ENCODE assay signal across 1 cellular context in genomic region chr11:67267188-67268035, GRCh38.
TF ChIP-seq lines count a peak whose summit lies in the region.

No MANE protein-coding gene starts in this region.

TF ChIP-seq in HepG2, 621 proteins besides CTCF, POLR2A, EP300 and RAD21 (continued from another document and continues in another):
- TF ChIP-seq ZNF276 (CRISPR knock-in tag; IDR thresholded peaks at IDR 0.05; ENCODE audit: low read depth), result no peak
- no peak for TF ChIP-seq NFATC3 (CRISPR knock-in tag; IDR thresholded peaks at IDR 0.05)
- 0 out of 2 replicates have a peak, but pooled peaks have one; percentile 27 for TF ChIP-seq ZNF879 (CRISPR knock-in tag; IDR thresholded peaks at IDR 0.05)
- no peak for TF ChIP-seq HNRNPL (IDR thresholded peaks at IDR 0.05; ENCODE audit: low read depth, low read length)
- TF ChIP-seq HNF4A (CRISPR knock-in tag; IDR thresholded peaks at IDR 0.05), result peak; percentile 79
- TF ChIP-seq ZNF678 (CRISPR knock-in tag; IDR thresholded peaks at IDR 0.05), result no peak
- TF ChIP-seq TBX2 (CRISPR knock-in tag; IDR thresholded peaks at IDR 0.05; ENCODE audit: borderline replicate concordance), result peak; percentile 74
- no peak for TF ChIP-seq BCL6 (CRISPR knock-in tag; IDR thresholded peaks at IDR 0.05)
- peak; percentile 17; the same call in 1 of the 2 replicates for TF ChIP-seq HNF4G (IDR thresholded peaks at IDR 0.05; ENCODE audit: borderline replicate concordance, low read depth, low read length)
- TF ChIP-seq HNF4G (CRISPR knock-in tag; IDR thresholded peaks at IDR 0.05; ENCODE audit: borderline replicate concordance, low read depth), result peak; percentile 23; the same call in 1 of the 2 replicates
- no peak for TF ChIP-seq ZNF619 (CRISPR knock-in tag; IDR thresholded peaks at IDR 0.05)
- TF ChIP-seq ZNF883 (CRISPR knock-in tag; IDR thresholded peaks at IDR 0.05; ENCODE audit: not compliant biosample characterization), result peak; percentile 64
- TF ChIP-seq JUND (CRISPR knock-in tag; IDR thresholded peaks at IDR 0.05), result 0 out of 2 replicates have a peak, but pooled peaks have one; percentile 43
- no peak for TF ChIP-seq SMARCE1 (IDR thresholded peaks at IDR 0.05; ENCODE audit: borderline replicate concordance)
- peak; percentile 38; the same call in 1 of the 2 replicates for TF ChIP-seq HBP1 (CRISPR knock-in tag; IDR thresholded peaks at IDR 0.05; ENCODE audit: low read depth)
- TF ChIP-seq MYPOP (CRISPR knock-in tag; IDR thresholded peaks at IDR 0.05), result no peak
- no peak for TF ChIP-seq ZNF720 (CRISPR knock-in tag; IDR thresholded peaks at IDR 0.05)
- TF ChIP-seq TOPORS (CRISPR knock-in tag; IDR thresholded peaks at IDR 0.05), result no peak
- TF ChIP-seq ZNF652 (CRISPR knock-in tag; IDR thresholded peaks at IDR 0.05; ENCODE audit: borderline replicate concordance, low read depth), result no peak
- no peak for TF ChIP-seq KLF16 (CRISPR knock-in tag; IDR thresholded peaks at IDR 0.05)
- no peak for TF ChIP-seq KDM4B (CRISPR knock-in tag; IDR thresholded peaks at IDR 0.05)
- TF ChIP-seq ZNF713 (CRISPR knock-in tag; IDR thresholded peaks at IDR 0.05), result no peak
- peak; percentile 83 for TF ChIP-seq ZNF7 (CRISPR knock-in tag; IDR thresholded peaks at IDR 0.05)
- TF ChIP-seq MEF2D (CRISPR knock-in tag; IDR thresholded peaks at IDR 0.05), result peak; percentile 57; the same call in 1 of the 2 replicates
- no peak for TF ChIP-seq ZNF432 (CRISPR knock-in tag; IDR thresholded peaks at IDR 0.05; ENCODE audit: borderline replicate concordance)
- TF ChIP-seq PREB (CRISPR knock-in tag; IDR thresholded peaks at IDR 0.05), result no peak
- no peak for TF ChIP-seq ZNF180 (CRISPR knock-in tag; IDR thresholded peaks at IDR 0.05; ENCODE audit: borderline replicate concordance, low read depth)
- no peak for TF ChIP-seq TRIM22 (IDR thresholded peaks at IDR 0.05)
- TF ChIP-seq ZNF280D (CRISPR knock-in tag; IDR thresholded peaks at IDR 0.05), result peak; percentile 69; the same call in 1 of the 2 replicates
- no peak for TF ChIP-seq ZBTB42 (CRISPR knock-in tag; IDR thresholded peaks at IDR 0.05)
- TF ChIP-seq ZNF326 (CRISPR knock-in tag; IDR thresholded peaks at IDR 0.05; ENCODE audit: borderline replicate concordance), result no peak
- no peak; the same call in 1 of the 2 replicates for TF ChIP-seq ZNF598 (CRISPR knock-in tag; IDR thresholded peaks at IDR 0.05; ENCODE audit: borderline replicate concordance)
- 0 out of 2 replicates have a peak, but pooled peaks have one; percentile 45 for TF ChIP-seq CSRNP1 (CRISPR knock-in tag; IDR thresholded peaks at IDR 0.05)
- TF ChIP-seq TEAD3 (CRISPR knock-in tag; optimal IDR thresholded peaks at IDR 0.05; ENCODE audit: borderline replicate concordance), result peak; percentile 37
- TF ChIP-seq ARNTL (CRISPR knock-in tag; IDR thresholded peaks at IDR 0.05), result no peak; the same call in 1 of the 2 replicates
- no peak for TF ChIP-seq CERS6 (CRISPR knock-in tag; IDR thresholded peaks at IDR 0.05)
- no peak for TF ChIP-seq GPBP1L1 (CRISPR knock-in tag; IDR thresholded peaks at IDR 0.05)
- TF ChIP-seq MEIS2 (CRISPR knock-in tag; IDR thresholded peaks at IDR 0.05), result no peak; the same call in 1 of the 2 replicates
- TF ChIP-seq JUN (CRISPR knock-in tag; IDR thresholded peaks at IDR 0.05), result no peak
- 0 out of 2 replicates have a peak, but pooled peaks have one; percentile 60 for TF ChIP-seq ZNF607 (CRISPR knock-in tag; IDR thresholded peaks at IDR 0.05; ENCODE audit: borderline replicate concordance)
- TF ChIP-seq PHB2 (IDR thresholded peaks at IDR 0.05; ENCODE audit: partially characterized antibody), result no peak
- TF ChIP-seq NBN (conservative IDR thresholded peaks at IDR 0.05), result no peak
- 0 out of 2 replicates have a peak, but pooled peaks have one; percentile 5 for TF ChIP-seq RARA (CRISPR knock-in tag; IDR thresholded peaks at IDR 0.05)
- peak; percentile 57; the same call in 1 of the 2 replicates for TF ChIP-seq CBFB (CRISPR knock-in tag; IDR thresholded peaks at IDR 0.05)
- TF ChIP-seq THAP11 (CRISPR knock-in tag; IDR thresholded peaks at IDR 0.05), result no peak
- no peak for TF ChIP-seq ZNF431 (CRISPR knock-in tag; IDR thresholded peaks at IDR 0.05; ENCODE audit: borderline replicate concordance, low read depth)
- no peak for TF ChIP-seq MTA3 (CRISPR knock-in tag; IDR thresholded peaks at IDR 0.05)
- TF ChIP-seq USF2 (IDR thresholded peaks at IDR 0.05; ENCODE audit: low read depth, low read length), result no peak
- no peak for TF ChIP-seq USF2 (CRISPR knock-in tag; IDR thresholded peaks at IDR 0.05; ENCODE audit: borderline replicate concordance)
- no peak for TF ChIP-seq CHD4 (IDR thresholded peaks at IDR 0.05; ENCODE audit: borderline replicate concordance, low read length)
- no peak for TF ChIP-seq EZH2 (conservative IDR thresholded peaks at IDR 0.05; ENCODE audit: low read depth, low read length)
- TF ChIP-seq ZNF333 (CRISPR knock-in tag; IDR thresholded peaks at IDR 0.05; ENCODE audit: borderline replicate concordance), result no peak
- no peak for TF ChIP-seq ZNF777 (CRISPR knock-in tag; IDR thresholded peaks at IDR 0.05)
- TF ChIP-seq PTBP1 (IDR thresholded peaks at IDR 0.05; ENCODE audit: low read depth, low read length, poor library complexity, severe bottlenecking), result no peak
- no peak for TF ChIP-seq FOXA1 (IDR thresholded peaks at IDR 0.05)
- TF ChIP-seq FOXA1 (CRISPR knock-in tag; IDR thresholded peaks at IDR 0.05), result peak; percentile 84
- TF ChIP-seq ZNF230 (CRISPR knock-in tag; IDR thresholded peaks at IDR 0.05), result no peak
